13 cellular contexts compared by ENCODE assay signal in genomic region chr5:95771109-95771708, GRCh38. TPM values are rescaled to one million over a fixed set of nuclear protein-coding genes. Genes with fewer than 3 reads are reported as not detected.
A peak's percentile ranks its signal among the peaks of the same experiment; 100 is the strongest.
DNase-seq lines count a peak whose midpoint lies in the region; ATAC-seq and TF ChIP-seq lines count a peak whose summit lies in the region.
"Had no signal": no experiment of that assay in that cellular context is flagged by ENCODE, and none has a peak within 500 bp of the region (broad histone marks: within the 10 kb centered on the region; RNA-seq: fewer than 3 reads in every experiment).

No MANE protein-coding gene starts in this region.

- BruUV-seq in IMR-90 (replicated peaks; lab: Mats Ljungman, UMichigan) = no TSS peak

- no peak overlapping the region for H4K5ac ChIP-seq in IMR-90 (ENCODE audit: low read depth, low read length)
- H4K5ac ChIP-seq in H9 (ENCODE audit: insufficient read length, low read depth, low read length) = no peak overlapping the region

- POLR2A ChIA-PET in IMR-90 (lab: Charles Lee; ENCODE audit: unreplicated experiment) = no interaction called here

- ATAC-seq in IMR-90 (ENCODE audit: low read depth) (no peak), HG02970 (IDR thresholded peaks at IDR 0.05; ENCODE audit: low FRiP score, unreplicated experiment) (no peak)

- no peak for TF ChIP-seq POLR2A in IMR-90 (IDR thresholded peaks at IDR 0.05; ENCODE audit: low read depth, low read length)

- peak overlapping the region; percentile 21; the same call in 1 of the 2 replicates for H2AK5ac ChIP-seq in IMR-90 (ENCODE audit: low read depth, low read length)
- no peak overlapping the region for H2AK5ac ChIP-seq in H9 (ENCODE audit: insufficient read length, low read length)

- no peaks in the 10 kb centered on the region for H3K9me3 Mint-ChIP-seq in chondrocyte (ENCODE audit: low read depth)
- H3K9me3 Mint-ChIP-seq in H9 = no peaks in the 10 kb centered on the region
- H3K9me3 Mint-ChIP-seq: activated naive CD4-positive, alpha-beta T cell treated with anti-CD3 and anti-CD28 coated beads, Interleukin-2, amount 50 U/mL, for 24 hours had no signal

- H3K27me3 ChIP-seq in IMR-90 (ENCODE audit: control insufficient read depth, insufficient read depth, low read length) = no peaks in the 10 kb centered on the region
- H3K27me3 ChIP-seq in right atrium auricular region = no peaks in the 10 kb centered on the region
- no peaks in the 10 kb centered on the region for H3K27me3 ChIP-seq in H9 (ENCODE audit: insufficient read depth, low read length)

- H3K56ac ChIP-seq in IMR-90 (ENCODE audit: extremely low read depth, insufficient read depth, low read length) (no peak overlapping the region), H9 (ENCODE audit: insufficient read length, low read depth, low read length) (no peak overlapping the region)

- H3K4me2 ChIP-seq in IMR-90 (ENCODE audit: low read depth, low read length) (no peak overlapping the region), H9 (ENCODE audit: insufficient read depth, insufficient read length, low read length) (no peak overlapping the region)

- intact Hi-C loops in IMR-90 (cut with micrococcal nuclease) = no loop called here

- H3K9me3 ChIP-seq in IMR-90 (ENCODE audit: control insufficient read depth, insufficient read depth, low read length) = no peaks in the 10 kb centered on the region
- H3K9me3 ChIP-seq in right atrium auricular region = no peaks in the 10 kb centered on the region
- no peaks in the 10 kb centered on the region for H3K9me3 ChIP-seq in H9 (ENCODE audit: control insufficient read depth, low read depth, low read length)

- peaks cover 26% of the 10 kb centered on the region for H3K4me1 Mint-ChIP-seq in chondrocyte (ENCODE audit: low read depth)
- H3K4me1 Mint-ChIP-seq in H9 = no peaks in the 10 kb centered on the region
- H3K4me1 Mint-ChIP-seq: activated naive CD4-positive, alpha-beta T cell treated with anti-CD3 and anti-CD28 coated beads, Interleukin-2, amount 50 U/mL, for 24 hours had no signal

- H2AFZ ChIP-seq in IMR-90 (replicated peaks; ENCODE audit: low read length, poor library complexity) (no peak overlapping the region), H9 (ENCODE audit: low read length) (no peak overlapping the region)

- peaks cover 9% of the 10 kb centered on the region for H3K4me1 ChIP-seq in IMR-90 (ENCODE audit: control insufficient read depth, insufficient read depth, low read length)
- peaks cover 0 to 28% of the 10 kb centered on the region in 2 donors for H3K4me1 ChIP-seq in right atrium auricular region
- no peaks in the 10 kb centered on the region for H3K4me1 ChIP-seq in H9 (ENCODE audit: insufficient read depth, low read length)

- H3K14ac ChIP-seq in IMR-90 (replicated peaks; ENCODE audit: low read depth, low read length) (no peak overlapping the region), H9 (ENCODE audit: insufficient read depth, low read length) (no peak overlapping the region)

- no peak overlapping the region for H2BK12ac ChIP-seq in H9 (ENCODE audit: insufficient read length, low read depth, low read length)

- H3K23me2 ChIP-seq in H9 (ENCODE audit: insufficient read length, low read depth, low read length, poor library complexity, severe bottlenecking) = no peaks in the 10 kb centered on the region

- peaks cover 36% of the 10 kb centered on the region for H3K36me3 ChIP-seq in IMR-90 (ENCODE audit: control insufficient read depth, insufficient read depth, low read length)
- peaks cover 24% of the 10 kb centered on the region for H3K36me3 ChIP-seq in right atrium auricular region

- no peak overlapping the region for H2AK9ac ChIP-seq in IMR-90 (replicated peaks; ENCODE audit: low read depth, low read length, poor library complexity)

- H3K4ac ChIP-seq in IMR-90 (ENCODE audit: low read depth, low read length) (no peak overlapping the region), H9 (ENCODE audit: low read depth, low read length) (no peak overlapping the region)

- H2BK5ac ChIP-seq in IMR-90 (ENCODE audit: low read depth, low read length, poor library complexity, severe bottlenecking) (no peak overlapping the region), H9 (ENCODE audit: insufficient read length, low read length) (no peak overlapping the region)

- in situ Hi-C loops in IMR-90 (cut with MboI; ENCODE audit: low sequenced_read_pairs) = no loop called here

- no peak overlapping the region for H3K23ac ChIP-seq in IMR-90 (ENCODE audit: low read depth, low read length)
- no peak overlapping the region for H3K23ac ChIP-seq in H9 (ENCODE audit: insufficient read length, low read depth, low read length)

- DNase-seq in IMR-90 = no peak
- no peak for DNase-seq in chondrocyte (ENCODE audit: low spot score)
- DNase-seq in right atrium auricular region (ENCODE audit: low spot score) = no peak
- peak; percentile 16 for DNase-seq in pons (ENCODE audit: low spot score)
- no peak for DNase-seq in H9
- DNase-seq in H4 (ENCODE audit: low spot score) = no peak
- DNase-seq in GOT3 (lab: John Stamatoyannopoulos, UW) = no peak
- DNase-seq: activated CD4-positive, CD25-positive, alpha-beta regulatory T cell; NCI-H1105 treated with DMSO at 0.1 percent for 48 hours; NCI-H446 treated with DMSO at 0.1 percent for 48 hours had no signal

- H2BK15ac ChIP-seq in IMR-90 (ENCODE audit: low read depth, low read length) = no peak overlapping the region
- H2BK15ac ChIP-seq in H9 (ENCODE audit: low read depth, low read length) = no peak overlapping the region

- no peak overlapping the region for H3K18ac ChIP-seq in IMR-90 (ENCODE audit: low read depth, low read length)
- no peak overlapping the region for H3K18ac ChIP-seq in H9 (ENCODE audit: insufficient read length, low read depth, low read length)

- no peaks in the 10 kb centered on the region; the same call in 1 of the 2 replicates for H4K20me1 ChIP-seq in IMR-90 (ENCODE audit: insufficient read depth, low read length)
- H4K20me1 ChIP-seq in H9 (ENCODE audit: control insufficient read depth, insufficient read depth, insufficient read length) = no peaks in the 10 kb centered on the region

- H4K8ac ChIP-seq in IMR-90 (ENCODE audit: low read depth in 2 of 2, low read length in 2 of 2) = no peak overlapping the region
- H4K8ac ChIP-seq in H9 (replicated peaks; ENCODE audit: insufficient read length, low read depth, low read length) = no peak overlapping the region

- no peak overlapping the region for H3K9ac ChIP-seq in IMR-90 (ENCODE audit: low read depth, low read length)
- no peak overlapping the region for H3K9ac ChIP-seq in H9 (ENCODE audit: extremely low read depth, insufficient read length, low read length)

- H4K91ac ChIP-seq in IMR-90 (ENCODE audit: insufficient read depth, low read depth, low read length) (no peak overlapping the region), H9 (ENCODE audit: insufficient read length, low read depth, low read length) (no peak overlapping the region)

- no peak for TF ChIP-seq CTCF in IMR-90 (conservative IDR thresholded peaks at IDR 0.05; ENCODE audit: low read depth, low read length)
- no peak for TF ChIP-seq CTCF in chondrocyte (IDR thresholded peaks at IDR 0.05)
- no peak for TF ChIP-seq CTCF in right atrium auricular region (IDR thresholded peaks at IDR 0.05)
- no peak for TF ChIP-seq CTCF in H9 (conservative IDR thresholded peaks at IDR 0.05)

- peaks cover 9 to 32% of the 10 kb centered on the region in 2 experiments; a peak in 2 of 4 replicates for H3K79me1 ChIP-seq in IMR-90 (ENCODE audit: low read depth in 1 of 2, low read length in 2 of 2)
- no peaks in the 10 kb centered on the region for H3K79me1 ChIP-seq in H9 (ENCODE audit: insufficient read depth, low read depth, low read length, poor library complexity, severe bottlenecking)

- 100% methylated on average over 2 of the region's 7 CpGs; no CpG with 5 or more reads in 1 of the 2 experiments for WGBS in IMR-90 (ENCODE audit: extremely low coverage in 2 of 2, insufficient read length in 1 of 2), 2 experiments
- WGBS in H9 (ENCODE audit: extremely low coverage, insufficient read length, low lambda C conversion rate) = no CpG with 5 or more reads among the region's 7 CpGs

- no peak overlapping the region for H2BK20ac ChIP-seq in IMR-90 (ENCODE audit: low read depth, low read length)
- H2BK20ac ChIP-seq in H9 (ENCODE audit: low read depth, low read length, poor library complexity, severe bottlenecking) = no peak overlapping the region

- H3K27ac ChIP-seq in IMR-90 (ENCODE audit: insufficient read depth, low read length) (no peak overlapping the region; the same call in 1 of the 2 replicates), right atrium auricular region (peak overlapping the region; percentile 65 to 80), H9 (ENCODE audit: insufficient read length, low read depth, low read length) (no peak overlapping the region)
- H3K27ac ChIP-seq: coronary artery had no signal

- H2BK120ac ChIP-seq in IMR-90 (ENCODE audit: low read depth, low read length) (no peak overlapping the region), H9 (ENCODE audit: low read depth, low read length, poor library complexity, severe bottlenecking) (no peak overlapping the region)

- H3K27me3 Mint-ChIP-seq in chondrocyte (ENCODE audit: low read depth) (no peaks in the 10 kb centered on the region), H9 (ENCODE audit: low read depth) (no peaks in the 10 kb centered on the region)
- H3K27me3 Mint-ChIP-seq: activated naive CD4-positive, alpha-beta T cell treated with anti-CD3 and anti-CD28 coated beads, Interleukin-2, amount 50 U/mL, for 24 hours had no signal

- dilution Hi-C loops in IMR-90 (cut with HindIII; ENCODE audit: low sequenced_read_pairs, unreplicated experiment) = no loop called here

- H3T11ph ChIP-seq in H9 (ENCODE audit: low read length) = no peak overlapping the region

- peaks cover 11% of the 10 kb centered on the region for H3K9me1 ChIP-seq in IMR-90 (ENCODE audit: insufficient read depth, low read length)

- H3K27ac Mint-ChIP-seq in chondrocyte (ENCODE audit: unreplicated experiment) = peak overlapping the region; percentile 24
- no peak overlapping the region for H3K27ac Mint-ChIP-seq in H9
- H3K27ac Mint-ChIP-seq: activated naive CD4-positive, alpha-beta T cell treated with anti-CD3 and anti-CD28 coated beads, Interleukin-2, amount 50 U/mL, for 24 hours had no signal

- H3K36me3 Mint-ChIP-seq in chondrocyte (ENCODE audit: low read depth) = peaks cover 18% of the 10 kb centered on the region
- H3K36me3 Mint-ChIP-seq in H9 (ENCODE audit: insufficient read depth in 1 of 3, low read depth in 3 of 3) = no peaks in the 10 kb centered on the region

- H3K4me3 ChIP-seq in IMR-90 (ENCODE audit: insufficient read depth, low read depth, low read length) = no peak overlapping the region
- H3K4me3 ChIP-seq in right atrium auricular region = no peak overlapping the region
- H3K4me3 ChIP-seq: coronary artery had no signal

- H3K79me2 ChIP-seq in H9 (ENCODE audit: insufficient read depth, low read length) = no peaks in the 10 kb centered on the region

- CTCF ChIA-PET in IMR-90 (lab: Yijun Ruan, JAX) = interaction anchor here (0.7 to 2.1 kb wide), 2 partner anchors 10 to 72 kb away, joined by 3 to 15 read pairs; no protein-coding TSS in a partner anchor

- no peak overlapping the region for H3K4me3 Mint-ChIP-seq in chondrocyte (ENCODE audit: unreplicated experiment)
- H3K4me3 Mint-ChIP-seq in H9 = no peak overlapping the region
- H3K4me3 Mint-ChIP-seq: activated naive CD4-positive, alpha-beta T cell treated with anti-CD3 and anti-CD28 coated beads, Interleukin-2, amount 50 U/mL, for 24 hours had no signal

- TF ChIP-seq RAD21 in IMR-90 (IDR thresholded peaks at IDR 0.05; ENCODE audit: low read length) = no peak

RNA-seq across cellular contexts. Expression of gene RHOBTB3, which starts 40.1 kb away (rescaled TPM):
- 356 and 447 TPM in 2 replicates for total RNA-seq in IMR-90 (2012; rRNA removed)
- 117 and 118 TPM in 2 replicates for polyA plus RNA-seq in IMR-90 (2012; rRNA removed)
- polyA plus RNA-seq in IMR-90 (2012; cell fraction: cytosol; rRNA removed) = 106 and 114 TPM in 2 replicates
- 115 and 315 TPM in 2 replicates for polyA plus RNA-seq in IMR-90 (2012; cell fraction: nucleus; rRNA removed; ENCODE audit: low replicate concordance)
- total RNA-seq in chondrocyte = 67.1 to 75.4 TPM (median 75.2 TPM) in 3 replicates
- 10 to 100 TPM; 56.2 to 89.9 TPM for total RNA-seq in right atrium auricular region
- 6.6 and 6.8 TPM in 2 replicates for total RNA-seq in H9 (2021)
- 105 and 134 TPM in 2 replicates for total RNA-seq in H4 (2014; rRNA removed; shearing (Covaris generic))

RNA-seq across cellular contexts. Expression of gene GLRX, which starts 51.3 kb away (rescaled TPM):
- total RNA-seq in IMR-90 (2012; rRNA removed) (142 and 145 TPM in 2 replicates), chondrocyte (18.3 to 24.8 TPM (median 21.6 TPM) in 3 replicates), right atrium auricular region (100 to 1,000 TPM; 151 to 173 TPM), H9 (2021) (13.7 and 13.8 TPM in 2 replicates)
- polyA plus RNA-seq in IMR-90 (2012; rRNA removed) = 193 and 277 TPM in 2 replicates
- polyA plus RNA-seq in IMR-90 (2012; cell fraction: cytosol; rRNA removed) = 266 and 276 TPM in 2 replicates
- 92.8 and 245 TPM in 2 replicates for polyA plus RNA-seq in IMR-90 (2012; cell fraction: nucleus; rRNA removed; ENCODE audit: low replicate concordance)
- total RNA-seq in H4 (2014; rRNA removed; shearing (Covaris generic)) = 27.0 and 62.0 TPM in 2 replicates

Comparison
In these comparisons a context has a peak if more than half of its experiments do, and no peak if none do; other contexts are left out.
1. H3K27ac ChIP-seq: peak in right atrium auricular region (2 of 2); none in IMR-90 (single experiment) and H9 (single experiment).